In genomic region chr5:92017786-92018185, GRCh38 we compare ENCODE assay signal across 1 cellular context.
A peak's percentile ranks its signal among the peaks of the same experiment; 100 is the strongest.
TF ChIP-seq lines count a peak whose summit lies in the region.

No MANE protein-coding gene starts in this region.

TF ChIP-seq in SK-N-SH, 30 proteins besides CTCF, POLR2A, EP300 and RAD21 (continued from another document):
- TF ChIP-seq, protein P1, sequence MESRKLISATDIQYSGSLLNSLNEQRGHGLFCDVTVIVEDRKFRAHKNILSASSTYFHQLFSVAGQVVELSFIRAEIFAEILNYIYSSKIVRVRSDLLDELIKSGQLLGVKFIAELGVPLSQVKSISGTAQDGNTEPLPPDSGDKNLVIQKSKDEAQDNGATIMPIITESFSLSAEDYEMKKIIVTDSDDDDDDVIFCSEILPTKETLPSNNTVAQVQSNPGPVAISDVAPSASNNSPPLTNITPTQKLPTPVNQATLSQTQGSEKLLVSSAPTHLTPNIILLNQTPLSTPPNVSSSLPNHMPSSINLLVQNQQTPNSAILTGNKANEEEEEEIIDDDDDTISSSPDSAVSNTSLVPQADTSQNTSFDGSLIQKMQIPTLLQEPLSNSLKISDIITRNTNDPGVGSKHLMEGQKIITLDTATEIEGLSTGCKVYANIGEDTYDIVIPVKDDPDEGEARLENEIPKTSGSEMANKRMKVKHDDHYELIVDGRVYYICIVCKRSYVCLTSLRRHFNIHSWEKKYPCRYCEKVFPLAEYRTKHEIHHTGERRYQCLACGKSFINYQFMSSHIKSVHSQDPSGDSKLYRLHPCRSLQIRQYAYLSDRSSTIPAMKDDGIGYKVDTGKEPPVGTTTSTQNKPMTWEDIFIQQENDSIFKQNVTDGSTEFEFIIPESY (IDR thresholded peaks at IDR 0.05; ENCODE audit: borderline replicate concordance, low read depth), result 0 out of 2 replicates have a peak, but pooled peaks have one; percentile 21
- TF ChIP-seq JUND (IDR thresholded peaks at IDR 0.05) (peak; percentile 85), MAX (IDR thresholded peaks at IDR 0.05; ENCODE audit: low read depth) (no peak), FOSL2 (IDR thresholded peaks at IDR 0.05; ENCODE audit: borderline replicate concordance, low read depth) (peak; percentile 90)
